In the genomic region with DNA sequence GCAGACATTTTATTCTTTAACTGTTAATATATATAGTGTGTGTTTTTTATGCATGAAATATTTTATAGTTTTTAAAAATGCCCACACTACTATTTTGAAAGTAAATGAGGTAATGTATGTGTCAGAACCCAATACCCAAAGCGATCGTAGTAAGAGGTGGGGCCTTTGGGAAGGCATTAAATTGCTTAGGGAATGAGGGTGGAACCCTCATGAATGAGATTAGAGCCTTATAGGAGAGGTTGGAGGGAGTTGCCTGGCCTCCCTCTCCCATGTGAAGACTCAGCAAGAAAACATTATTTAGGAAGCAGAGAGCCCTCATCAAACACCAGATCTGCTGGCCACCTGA, we compare ENCODE assay signal across 18 cellular contexts. TPM values are rescaled to one million over a fixed set of nuclear protein-coding genes. Genes with fewer than 3 reads are reported as not detected.
DNase-seq lines count a peak whose midpoint lies in the region; ATAC-seq and TF ChIP-seq lines count a peak whose summit lies in the region.
"Had no signal": no experiment of that assay in that cellular context is flagged by ENCODE, and none has a peak within 500 bp of the region (broad histone marks: within the 10 kb centered on the region; RNA-seq: fewer than 3 reads in every experiment).

No MANE protein-coding gene starts in this region.

- in situ Hi-C loops in Panc1 (cut with HindIII; ENCODE audit: low pct_unique_long_range_greater_than_20kb, low sequenced_read_pairs): no loop called here

- intact Hi-C loops in Caco-2 (cut with micrococcal nuclease; ENCODE audit: unreplicated experiment) (loop anchor here (1.0 to 5.0 kb wide), 5 partner anchors 8 to 265 kb away; no protein-coding TSS in a partner anchor), Panc1 (cut with micrococcal nuclease; ENCODE audit: unreplicated experiment) (no loop called here), left colon (cut with DNase I, micrococcal nuclease) (no loop called here)

- DNase-seq in Caco-2 (no peak), Panc1 (ENCODE audit: low read depth, low spot score) (no peak), left colon (no peak), DMS153 treated with DMSO at 0.1 percent for 48 hours (lab: John Stamatoyannopoulos, UW; ENCODE audit: unreplicated experiment) (no peak), amygdala (lab: John Stamatoyannopoulos, UW) (no peak), GM10266 (ENCODE audit: extremely low spot score) (no peak)
- no peak for DNase-seq in stimulated activated effector memory CD8-positive, alpha-beta T cell treated with anti-CD3 and anti-CD28 coated beads, Interleukin-12 subunit alpha, Interleukin-12 subunit beta, amount 100 ng/mL, for 72 hours (ENCODE audit: low spot score in 2 of 2)
- DNase-seq: activated CD4-positive, alpha-beta T cell treated with anti-CD3 and anti-CD28 coated beads for 36 hours; amniotic stem cell; CD8-positive, alpha-beta T cell; cerebellar nuclear complex; effector memory CD8-positive, alpha-beta T cell; NCI-H187 treated with DMSO at 0.1 percent for 48 hours; NCI-H446 treated with DMSO at 0.1 percent for 48 hours had no signal

- H3K4me3 Mint-ChIP-seq in Caco-2 (ENCODE audit: unreplicated experiment): peak overlapping the region; percentile 66
- H3K4me3 Mint-ChIP-seq in stimulated activated effector memory CD8-positive, alpha-beta T cell treated with anti-CD3 and anti-CD28 coated beads, Interleukin-12 subunit alpha, Interleukin-12 subunit beta, amount 100 ng/mL, for 72 hours: no peak overlapping the region
- H3K4me3 Mint-ChIP-seq: activated CD4-positive, alpha-beta T cell treated with anti-CD3 and anti-CD28 coated beads for 36 hours; CD8-positive, alpha-beta T cell; effector memory CD8-positive, alpha-beta T cell had no signal

- TF ChIP-seq CTCF in Caco-2 (IDR thresholded peaks at IDR 0.05; ENCODE audit: insufficient read depth in 1 of 2, low read depth in 1 of 2, low read length in 1 of 2, severe bottlenecking in 1 of 2, unreplicated experiment in 1 of 2) (no peak), Panc1 (IDR thresholded peaks at IDR 0.05) (no peak), GM10266 (IDR thresholded peaks at IDR 0.05; ENCODE audit: control insufficient read depth, insufficient read depth, low read depth, missing control alignments) (no peak)

- peaks cover 87% of the 10 kb centered on the region for H3K36me3 Mint-ChIP-seq in Caco-2 (ENCODE audit: insufficient read depth, unreplicated experiment)
- H3K36me3 Mint-ChIP-seq in stimulated activated effector memory CD8-positive, alpha-beta T cell treated with anti-CD3 and anti-CD28 coated beads, Interleukin-12 subunit alpha, Interleukin-12 subunit beta, amount 100 ng/mL, for 72 hours: peaks cover 17% of the 10 kb centered on the region

- H3K4me3 ChIP-seq in Caco-2 (ENCODE audit: low read depth, low read length): no peak overlapping the region
- H3K4me3 ChIP-seq in Panc1 (ENCODE audit: low read depth in 2 of 2, low read length in 2 of 2): no peak overlapping the region
- H3K4me3 ChIP-seq: K562 had no signal

- ATAC-seq in Panc1 (peak; percentile 29; the same call in 1 of the 2 replicates), left colon (peak; percentile 70)
- no peak for ATAC-seq in stimulated activated effector memory CD8-positive, alpha-beta T cell treated with anti-CD3 and anti-CD28 coated beads, Interleukin-12 subunit alpha, Interleukin-12 subunit beta, amount 100 ng/mL, for 72 hours
- ATAC-seq: activated CD4-positive, alpha-beta T cell treated with anti-CD3 and anti-CD28 coated beads for 36 hours; CD8-positive, alpha-beta T cell; effector memory CD8-positive, alpha-beta T cell; HCT116 had no signal

- H3K9me3 Mint-ChIP-seq in Caco-2 (ENCODE audit: unreplicated experiment): no peaks in the 10 kb centered on the region
- no peaks in the 10 kb centered on the region for H3K9me3 Mint-ChIP-seq in stimulated activated effector memory CD8-positive, alpha-beta T cell treated with anti-CD3 and anti-CD28 coated beads, Interleukin-12 subunit alpha, Interleukin-12 subunit beta, amount 100 ng/mL, for 72 hours
- H3K9me3 Mint-ChIP-seq: CD8-positive, alpha-beta T cell; effector memory CD8-positive, alpha-beta T cell had no signal

- H3K27me3 Mint-ChIP-seq in Caco-2 (ENCODE audit: insufficient read depth, unreplicated experiment): no peaks in the 10 kb centered on the region
- H3K27me3 Mint-ChIP-seq: activated CD4-positive, alpha-beta T cell treated with anti-CD3 and anti-CD28 coated beads for 36 hours; effector memory CD8-positive, alpha-beta T cell had no signal

- CTCF ChIA-PET in Caco-2 (lab: Charles Lee) (interaction anchor here (0.7 to 2.5 kb wide), 8 partner anchors 10 to 786 kb away, joined by 3 to 16 read pairs (median 6); no protein-coding TSS in a partner anchor), Panc1 (lab: Charles Lee) (no interaction called here)

- BruUV-seq in Caco-2 (replicated peaks; lab: Mats Ljungman, UMichigan) (no TSS peak), Panc1 (replicated peaks; lab: Mats Ljungman, UMichigan) (no TSS peak)

- peaks cover 60% of the 10 kb centered on the region for H3K4me1 Mint-ChIP-seq in Caco-2 (ENCODE audit: low read depth, unreplicated experiment)
- H3K4me1 Mint-ChIP-seq in stimulated activated effector memory CD8-positive, alpha-beta T cell treated with anti-CD3 and anti-CD28 coated beads, Interleukin-12 subunit alpha, Interleukin-12 subunit beta, amount 100 ng/mL, for 72 hours: no peaks in the 10 kb centered on the region
- H3K4me1 Mint-ChIP-seq: activated CD4-positive, alpha-beta T cell treated with anti-CD3 and anti-CD28 coated beads for 36 hours had no signal

- peak overlapping the region; percentile 92 for H3K27ac Mint-ChIP-seq in Caco-2 (ENCODE audit: unreplicated experiment)
- H3K27ac Mint-ChIP-seq in stimulated activated effector memory CD8-positive, alpha-beta T cell treated with anti-CD3 and anti-CD28 coated beads, Interleukin-12 subunit alpha, Interleukin-12 subunit beta, amount 100 ng/mL, for 72 hours: peak overlapping the region; percentile 11
- H3K27ac Mint-ChIP-seq: activated CD4-positive, alpha-beta T cell treated with anti-CD3 and anti-CD28 coated beads for 36 hours; CD8-positive, alpha-beta T cell had no signal

- H3K4me1 ChIP-seq in Caco-2 (peaks cover 63% of the 10 kb centered on the region), Panc1 (ENCODE audit: control insufficient read depth, insufficient read depth, low read length) (peaks cover 18% of the 10 kb centered on the region)

- H3K9me3 ChIP-seq in Caco-2: no peaks in the 10 kb centered on the region
- H3K9me3 ChIP-seq in Panc1 (ENCODE audit: control insufficient read depth, insufficient read depth, low read depth, low read length): no peaks in the 10 kb centered on the region

- peaks cover 12% of the 10 kb centered on the region for H3K36me3 ChIP-seq in Caco-2 (ENCODE audit: control insufficient read depth, insufficient read depth, low read length)
- no peaks in the 10 kb centered on the region for H3K36me3 ChIP-seq in Panc1 (ENCODE audit: control insufficient read depth, insufficient read depth, low read length)

- peak overlapping the region; percentile 55; the same call in 1 of the 2 replicates for H3K27ac ChIP-seq in Panc1 (ENCODE audit: low read length)
- H3K27ac ChIP-seq: HL-60 had no signal

- POLR2A ChIA-PET in Caco-2 (lab: Charles Lee) (interaction anchor here (0.9 to 2.2 kb wide), 10 partner anchors 8 to 365 kb away, joined by 3 to 12 read pairs (median 5); no protein-coding TSS in a partner anchor), Panc1 (lab: Charles Lee) (no interaction called here)

- no peaks in the 10 kb centered on the region for H3K27me3 ChIP-seq in Caco-2 (replicated peaks; ENCODE audit: control insufficient read depth, insufficient read depth, low read length)
- H3K27me3 ChIP-seq in Panc1 (ENCODE audit: control insufficient read depth, insufficient read depth, low read length): no peaks in the 10 kb centered on the region

RNA-seq across cellular contexts. Expression of a gene that starts 11.1 kb away (rescaled TPM):
- total RNA-seq in Caco-2 (2022) (46.0 and 51.4 TPM in 2 replicates), Panc1 (2021; ENCODE audit: unreplicated experiment) (10.9 TPM), left colon (under 1 TPM in 1 of 2 donors, not detected in 1; 0.37 TPM)
- 18.9 TPM for polyA plus RNA-seq in Panc1 (2012; ENCODE audit: insufficient read length)
- total RNA-seq: K562, left lobe of liver had no signal
- polyA plus RNA-seq: K562 had no signal

RNA-seq across cellular contexts. Expression of a gene that starts 22.6 kb away (rescaled TPM):
- total RNA-seq in Caco-2 (2022): 6,280 and 6,333 TPM in 2 replicates
- 2,945 TPM for total RNA-seq in Panc1 (2021; ENCODE audit: unreplicated experiment)
- 2,908 TPM for polyA plus RNA-seq in Panc1 (2012; ENCODE audit: insufficient read length)
- total RNA-seq in left colon: 1,000 to 10,000 TPM; 1,894 to 1,934 TPM
